22 cellular contexts compared by ENCODE assay signal in the genomic region with DNA sequence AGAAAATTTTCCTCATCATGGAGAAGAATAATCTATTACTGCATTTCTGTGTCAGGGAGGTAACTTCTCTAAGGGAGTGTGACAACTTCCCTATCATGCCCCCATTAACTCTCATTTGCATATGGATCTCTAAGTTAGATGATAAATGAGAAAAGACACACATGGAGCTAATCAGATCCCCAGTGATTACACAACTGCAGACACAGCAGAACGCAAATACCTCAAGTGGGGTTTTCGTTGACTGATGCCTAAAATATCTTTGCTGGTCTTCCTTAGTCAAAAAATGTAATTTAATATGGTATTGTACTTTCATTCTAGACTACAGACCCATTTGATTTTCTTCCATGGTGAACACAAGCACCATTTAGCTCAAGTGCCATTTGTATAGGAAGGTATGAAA.
A peak's percentile ranks its signal among the peaks of the same experiment; 100 is the strongest.
DNase-seq lines count a peak whose midpoint lies in the region; ATAC-seq and TF ChIP-seq lines count a peak whose summit lies in the region.
"Had no signal": no experiment of that assay in that cellular context is flagged by ENCODE, and none has a peak within 500 bp of the region (broad histone marks: within the 10 kb centered on the region; RNA-seq: fewer than 3 reads in every experiment).

No MANE protein-coding gene starts in this region.

- peak overlapping the region; percentile 55 for H3K4me2 ChIP-seq in KMS-11

- H3K36me3 ChIP-seq in KMS-11 (ENCODE audit: insufficient read depth) (no peaks in the 10 kb centered on the region), adipocyte (ENCODE audit: control insufficient read depth, insufficient read depth, low read length, severe bottlenecking) (no peaks in the 10 kb centered on the region)

- no peak for ATAC-seq in stimulated activated naive CD8-positive, alpha-beta T cell treated with anti-CD3 and anti-CD28 coated beads, Interleukin-15, Interleukin-2, amounts not matched to agents 100 U/mL and 50 U/mL, for 24 hours
- ATAC-seq: Panc1 had no signal

- peaks cover 40% of the 10 kb centered on the region for H3K4me1 ChIP-seq in KMS-11 (ENCODE audit: low read depth, poor library complexity, severe bottlenecking)
- no peaks in the 10 kb centered on the region for H3K4me1 ChIP-seq in adipocyte (ENCODE audit: control insufficient read depth, insufficient read depth, low read length)

- no peaks in the 10 kb centered on the region for H4K20me1 ChIP-seq in KMS-11 (ENCODE audit: insufficient read depth)

- H3K27ac ChIP-seq in KMS-11, result peak overlapping the region; percentile 41
- H3K27ac ChIP-seq: RWPE1 had no signal

- no peaks in the 10 kb centered on the region for H3K27me3 ChIP-seq in KMS-11 (ENCODE audit: insufficient read depth, low read depth)
- no peaks in the 10 kb centered on the region for H3K27me3 ChIP-seq in adipocyte (replicated peaks; ENCODE audit: control insufficient read depth, insufficient read depth, low read length)

- DNase-seq in DMS79 treated with DMSO at 0.1 percent for 48 hours (lab: John Stamatoyannopoulos, UW) (peak; percentile 14), DMS79 (lab: John Stamatoyannopoulos, UW) (no peak), adipocyte (ENCODE audit: low read depth) (peak; percentile 29), NCI-H82 (lab: John Stamatoyannopoulos, UW) (no peak), iPS-NIHi11 (ENCODE audit: low spot score) (no peak)
- DNase-seq in stimulated activated naive CD8-positive, alpha-beta T cell treated with anti-CD3 and anti-CD28 coated beads, Interleukin-15, Interleukin-2, amounts not matched to agents 100 U/mL and 50 U/mL, for 24 hours, result no peak
- DNase-seq: 8988T, ACHN, DMS153, EL, GDM1, H7, KG1, MM.1S, NCI-H2081, NCI-H2227 treated with DMSO at 0.1 percent for 48 hours, NCI-H526 treated with DMSO at 0.1 percent for 48 hours, SHP77, T-helper 1 cell had no signal

- H3K9ac ChIP-seq in KMS-11 (no peak overlapping the region), adipocyte (ENCODE audit: low read length) (no peak overlapping the region)

- no peak for TF ChIP-seq CTCF in KMS-11 (conservative IDR thresholded peaks at IDR 0.05; ENCODE audit: low read depth, low read length)

- H3K4me3 ChIP-seq in KMS-11 (IDR thresholded peaks at IDR 0.05; ENCODE audit: insufficient read depth, low read depth, low read length), result peak overlapping the region; percentile 70
- H3K4me3 ChIP-seq in adipocyte (ENCODE audit: low read length), result no peak overlapping the region

- H3K79me2 ChIP-seq in KMS-11 (ENCODE audit: insufficient read depth, low read depth), result no peaks in the 10 kb centered on the region

- peak overlapping the region; percentile 41 for H2AFZ ChIP-seq in KMS-11 (ENCODE audit: low read depth)

- no peaks in the 10 kb centered on the region for H3K9me3 ChIP-seq in adipocyte (ENCODE audit: control insufficient read depth, low read length)

Comparison
In these comparisons a context has a peak if more than half of its experiments do, and no peak if none do; other contexts are left out.
1. DNase-seq: peak in DMS79 treated with DMSO at 0.1 percent for 48 hours (single experiment) and adipocyte (single experiment); none in DMS79 (single experiment), NCI-H82 (single experiment), iPS-NIHi11 (single experiment) and stimulated activated naive CD8-positive, alpha-beta T cell treated with anti-CD3 and anti-CD28 coated beads, Interleukin-15, Interleukin-2, amounts not matched to agents 100 U/mL and 50 U/mL, for 24 hours (single experiment).